In the genomic region with DNA sequence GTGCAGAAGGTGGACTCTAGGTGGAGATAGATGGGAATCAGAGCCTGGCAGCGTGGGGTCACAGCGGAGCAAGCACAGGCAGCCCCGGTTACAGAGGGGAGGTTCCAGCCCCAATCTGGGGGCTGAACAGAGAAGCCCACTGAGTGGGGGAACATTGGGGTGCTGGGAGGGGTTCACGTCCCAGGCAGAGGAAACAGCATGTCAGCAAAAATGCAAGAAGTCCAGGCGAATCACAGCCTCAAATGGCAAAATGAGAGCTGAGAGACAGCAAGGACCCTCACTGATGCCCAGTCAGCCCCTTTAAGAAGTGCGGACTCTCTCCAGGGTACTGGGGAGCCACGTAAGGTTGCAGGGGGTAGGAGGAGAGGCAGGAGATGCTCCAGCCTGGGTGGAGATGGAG, we compare ENCODE assay signal across 9 cellular contexts.
"Had no signal": no experiment of that assay in that cellular context is flagged by ENCODE, and none has a peak within 500 bp of the region (broad histone marks: within the 10 kb centered on the region; RNA-seq: fewer than 3 reads in every experiment).

No MANE protein-coding gene starts in this region.

- H3K4me1 ChIP-seq: HAP-1 had no signal

- DNase-seq: GM23248, GOT3, H7, HFFc6, IMR-90, KBM-7 had no signal

- H2AFZ ChIP-seq: GM23248 had no signal

- H3K4me3 ChIP-seq: GM23248, HAP-1 had no signal

- H3K36me3 ChIP-seq: HAP-1 had no signal

- H3K9ac ChIP-seq: GM23248 had no signal

- ATAC-seq: HCT116 had no signal

- H3K27ac ChIP-seq: GM23248, HL-60 had no signal

- H3K9me3 ChIP-seq: HAP-1 had no signal
